28 cellular contexts compared by ENCODE assay signal in the genomic region with DNA sequence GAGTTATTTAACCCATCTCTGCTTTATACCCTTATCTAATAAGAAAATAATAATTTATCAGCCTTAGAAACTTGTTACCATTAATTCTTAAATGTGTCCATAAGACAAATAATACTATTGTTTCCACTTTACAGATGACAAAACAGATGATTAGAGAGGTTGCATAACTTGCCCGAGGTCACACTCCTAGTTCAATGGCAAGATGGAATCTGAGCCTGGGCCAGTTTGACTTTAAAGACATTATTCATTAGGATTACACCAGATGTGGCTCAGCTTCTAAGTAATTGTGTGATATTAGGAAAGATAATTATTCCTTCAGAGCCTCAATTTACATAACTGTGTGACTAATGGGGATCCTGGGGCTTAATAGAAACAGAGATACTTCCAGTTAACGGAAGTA. TPM values are rescaled to one million over a fixed set of nuclear protein-coding genes. Genes with fewer than 3 reads are reported as not detected.
"Had no signal": no experiment of that assay in that cellular context is flagged by ENCODE, and none has a peak within 500 bp of the region (broad histone marks: within the 10 kb centered on the region; RNA-seq: fewer than 3 reads in every experiment).

No MANE protein-coding gene starts in this region.

- DNase-seq: activated CD4-positive, alpha-beta memory T cell treated with anti-CD3 and anti-CD28 coated beads for 36 hours; activated CD4-positive, alpha-beta T cell treated with anti-CD3 and anti-CD28 coated beads for 36 hours; activated CD4-positive, alpha-beta T cell treated with anti-CD3 and anti-CD28 coated beads, Interleukin-2, amount 10 ng/mL, durations not matched to agents 24 days and 14 days; activated CD4-positive, CD25-positive, alpha-beta regulatory T cell; activated CD4-positive, CD25-positive, alpha-beta regulatory T cell treated with anti-CD3 and anti-CD28 coated beads, Interleukin-2, amount 50 U/mL, for 72 hours; activated CD8-positive, alpha-beta memory T cell treated with anti-CD3 and anti-CD28 coated beads, Interleukin-2, amount 10 ng/mL, durations not matched to agents 7 days and 5 days; activated CD8-positive, alpha-beta memory T cell treated with anti-CD3 and anti-CD28 coated beads, Interleukin-2, amount 50 U/mL, for 4 hours; activated CD8-positive, alpha-beta T cell treated with anti-CD3 and anti-CD28 coated beads, Interleukin-2, amount 10 ng/mL, durations not matched to agents 7 days and 5 days; activated gamma-delta T cell treated with Interleukin-2 at 50 U/mL for 16 hours; activated naive CD4-positive, alpha-beta T cell treated with anti-CD3 and anti-CD28 coated beads, Interleukin-2, amount 50 U/mL, for 16 hours; activated naive CD4-positive, alpha-beta T cell treated with Interleukin-2 at 50 U/mL for 16 hours; activated T-cell treated with anti-CD3 and anti-CD28 coated beads for 4 hours; activated T-cell treated with anti-CD3 and anti-CD28 coated beads, Interleukin-2, amount 50 U/mL, for 24 hours; activated T-cell treated with anti-CD3 and anti-CD28 coated beads, Interleukin-2, amount 50 U/mL, for 72 hours; amniotic stem cell; anterior cingulate cortex; brain microvascular endothelial cell; effector CD8-positive, alpha-beta T cell; foreskin keratinocyte; heart right ventricle; T-helper 2 cell had no signal

- H3K27me3 ChIP-seq: brain microvascular endothelial cell, foreskin keratinocyte had no signal

- H3K9me3 ChIP-seq: gastroesophageal sphincter had no signal

- H3K4me1 ChIP-seq: foreskin keratinocyte, gastroesophageal sphincter, heart right ventricle had no signal

- H3K36me3 ChIP-seq: brain microvascular endothelial cell, gastroesophageal sphincter, heart right ventricle had no signal

- H3K4me3 ChIP-seq: gastroesophageal sphincter, heart right ventricle had no signal

- H3K27ac ChIP-seq: brain microvascular endothelial cell, foreskin keratinocyte, gastroesophageal sphincter, heart right ventricle had no signal

- ATAC-seq: activated CD4-positive, alpha-beta T cell treated with anti-CD3 and anti-CD28 coated beads for 36 hours; activated CD8-positive, alpha-beta memory T cell treated with anti-CD3 and anti-CD28 coated beads, Interleukin-2, amount 10 ng/mL, durations not matched to agents 7 days and 5 days; activated CD8-positive, alpha-beta T cell treated with anti-CD3 and anti-CD28 coated beads, Interleukin-2, amount 10 ng/mL, durations not matched to agents 7 days and 5 days; activated T-cell treated with anti-CD3 and anti-CD28 coated beads, Interleukin-2, amount 50 U/mL, for 72 hours; esophagus mucosa; foreskin keratinocyte; gastroesophageal sphincter; heart right ventricle had no signal

RNA-seq across cellular contexts. Expression of a gene that starts 42.3 kb away (rescaled TPM):
- total RNA-seq: activated CD4-positive, alpha-beta memory T cell treated with anti-CD3 and anti-CD28 coated beads for 36 hours; activated CD4-positive, alpha-beta T cell treated with anti-CD3 and anti-CD28 coated beads for 36 hours; activated CD4-positive, alpha-beta T cell treated with anti-CD3 and anti-CD28 coated beads, Interleukin-2, amount 10 ng/mL, durations not matched to agents 24 days and 14 days; activated CD8-positive, alpha-beta memory T cell treated with anti-CD3 and anti-CD28 coated beads for 36 hours; activated CD8-positive, alpha-beta memory T cell treated with anti-CD3 and anti-CD28 coated beads, Interleukin-2, amount 10 ng/mL, durations not matched to agents 7 days and 5 days; activated CD8-positive, alpha-beta T cell treated with anti-CD3 and anti-CD28 coated beads, Interleukin-2, amount 10 ng/mL, durations not matched to agents 7 days and 5 days; activated T-cell treated with anti-CD3 and anti-CD28 coated beads, Interleukin-2, amount 50 U/mL, for 72 hours; chondrocyte; epithelial cell of proximal tubule; glomerular endothelial cell; T-helper 1 cell treated with Interleukin-12 subunit alpha and Interleukin-12 subunit beta and Interleukin-4 antibody, amounts not matched to agents 30 ng/mL and 1 ng/mL, for 36 hours had no signal
